ENCODE assay signal across 8 cellular contexts in the genomic region with DNA sequence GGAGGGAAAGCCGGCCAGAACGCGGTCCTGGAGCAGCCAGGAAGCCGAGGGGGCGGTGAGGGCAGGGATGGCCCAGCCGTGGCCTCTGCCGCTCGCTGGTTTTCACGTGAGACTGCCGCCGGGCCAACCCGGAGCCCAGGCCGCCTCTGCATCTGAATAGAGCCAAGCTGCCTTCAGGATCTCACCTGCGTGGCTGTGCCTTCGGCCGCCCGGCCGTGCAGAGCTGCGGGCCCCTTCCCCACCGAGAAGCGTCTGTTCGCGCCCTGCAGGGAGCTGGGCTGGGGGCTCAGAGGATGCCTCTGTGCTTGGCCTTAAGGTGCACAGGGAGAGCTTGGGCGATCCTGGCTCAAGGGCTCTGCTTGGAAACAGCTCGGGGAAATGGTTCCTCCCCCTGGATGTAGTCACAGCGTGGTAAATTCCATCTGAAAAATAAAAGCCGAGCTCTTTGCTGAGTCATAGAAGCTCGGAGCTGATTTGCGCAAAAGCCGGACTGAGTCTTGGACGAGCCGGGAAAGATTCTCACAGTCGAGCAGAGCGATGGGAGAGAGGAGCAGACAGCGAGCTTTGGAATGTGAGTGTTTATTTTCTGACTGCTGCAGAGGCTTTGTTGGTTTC. TPM values are rescaled to one million over a fixed set of nuclear protein-coding genes. Genes with fewer than 3 reads are reported as not detected.
DNase-seq lines count a peak whose midpoint lies in the region; ATAC-seq and TF ChIP-seq lines count a peak whose summit lies in the region.

JAKMIP3 (plus strand) TSS at position 456 of the 615 bp plus-strand sequence. CDS start 38,863 bp downstream, outside the sequence.

- ATAC-seq in GM19324 (IDR thresholded peaks at IDR 0.05; ENCODE audit: low FRiP score, unreplicated experiment), result no peak

- H3K27ac ChIP-seq in ACC112 (ENCODE audit: low read depth, low read length), result peak within 1 kb of the TSS; percentile 7; the same call in 1 of the 2 replicates

- H3K4me1 ChIP-seq in ACC112 (ENCODE audit: control insufficient read depth, insufficient read depth, low read length, unreplicated experiment), result peaks cover 9% of the 10 kb centered on the region

- peaks cover 11% of the 10 kb centered on the region; the same call in 1 of the 2 replicates for H3K27me3 ChIP-seq in ACC112 (ENCODE audit: insufficient read depth, low read length)

- H3K4me3 ChIP-seq in ACC112 (ENCODE audit: low read depth, low read length) (peak within 1 kb of the TSS; percentile 78), astrocyte of the spinal cord (ENCODE audit: low read depth, low read length) (peak within 1 kb of the TSS; percentile 36)

- peak within 1 kb of the TSS; percentile 82 for H2AFZ ChIP-seq in ACC112 (ENCODE audit: low read length, unreplicated experiment)

- DNase-seq in HT1080 (ENCODE audit: low read depth) (peak; percentile 82), astrocyte of the spinal cord (ENCODE audit: low read depth, low spot score) (peak; percentile 86), hepatic stellate cell (ENCODE audit: low spot score) (peak; percentile 98), posterior vena cava (ENCODE audit: low spot score) (peak; percentile 82), NCI-H446 (lab: John Stamatoyannopoulos, UW) (no peak), AML-193 (lab: John Stamatoyannopoulos, UW) (no peak)

- TF ChIP-seq CTCF in astrocyte of the spinal cord (IDR thresholded peaks at IDR 0.05; ENCODE audit: low read depth, low read length), result no peak

- in situ Hi-C loops in astrocyte of the spinal cord (cut with HindIII; ENCODE audit: low sequenced_read_pairs), result no loop called here

- H3K79me2 ChIP-seq in ACC112 (ENCODE audit: control insufficient read depth, insufficient read depth, low read length, unreplicated experiment), result no peaks in the 10 kb centered on the region

- no peaks in the 10 kb centered on the region for H3K36me3 ChIP-seq in ACC112 (ENCODE audit: insufficient read depth, low read length)

- intact Hi-C loops in posterior vena cava (cut with DNase I), result no loop called here

RNA-seq across cellular contexts. Expression of gene JAKMIP3, which starts in this region (rescaled TPM):
- 0.03 TPM in 2 replicates for total RNA-seq in HT1080 (2014; rRNA removed; shearing (Covaris generic))
- polyA plus RNA-seq in HT1080 (2015; cell fraction: cytosol; rRNA removed), result not detected in 2 replicates
- polyA plus RNA-seq in HT1080 (2015; cell fraction: nucleus; rRNA removed), result 0.04 TPM in 1 of 2 replicates, not detected in the other
- total RNA-seq in posterior vena cava, result under 1 TPM; 0.60 to 0.62 TPM

Comparison
In these comparisons a context has a peak if more than half of its experiments do, and no peak if none do; other contexts are left out.
1. Peak in DNase-seq in HT1080; RNA of the gene not detected or under 1 TPM.
2. Peak in DNase-seq in posterior vena cava; RNA of the gene not detected or under 1 TPM.
3. DNase-seq: peak in astrocyte of the spinal cord (single experiment) and hepatic stellate cell (single experiment); none in NCI-H446 (0 of 2) and AML-193 (0 of 2).